ENCODE assay signal across 22 cellular contexts in the genomic region with DNA sequence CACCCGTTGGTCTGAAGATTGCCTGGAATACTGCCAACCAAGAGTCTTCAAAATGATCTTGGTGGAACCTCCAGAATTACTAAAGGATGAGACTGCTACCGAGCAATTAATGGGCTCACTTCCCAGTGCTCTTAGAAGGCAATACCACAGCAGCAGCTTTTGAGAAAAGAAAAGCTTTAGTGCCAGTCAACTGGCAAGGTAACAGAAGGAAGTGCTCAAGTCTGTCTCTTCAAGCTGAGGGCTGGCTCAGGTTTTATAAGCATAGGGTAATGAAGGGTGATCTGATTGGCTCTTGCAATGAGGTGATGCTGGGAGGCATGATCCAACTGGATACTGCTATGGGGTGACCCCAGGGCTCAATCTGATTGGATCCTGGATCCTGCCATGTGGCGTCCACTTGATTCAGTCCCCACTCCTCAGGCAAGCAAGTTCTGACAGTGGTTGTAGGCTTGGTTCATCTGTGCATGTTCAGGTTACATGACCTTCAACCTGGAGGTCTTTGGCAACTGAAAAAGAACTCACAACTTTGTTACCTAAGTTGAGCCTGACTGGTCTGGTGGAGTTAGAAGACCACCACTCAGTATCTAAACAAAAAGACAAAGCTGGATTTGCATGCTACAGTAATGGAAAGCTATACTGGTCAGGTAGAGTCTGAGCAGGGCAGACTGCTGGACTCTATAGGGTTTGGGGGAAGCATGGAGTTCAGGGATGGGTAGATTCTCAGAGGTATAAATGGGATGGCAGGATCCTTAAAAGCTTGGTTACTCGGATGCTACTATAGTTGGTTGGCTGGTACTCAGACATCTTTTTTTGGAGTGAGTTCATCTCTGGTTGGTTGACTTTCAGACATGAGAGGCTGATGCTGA. TPM values are rescaled to one million over a fixed set of nuclear protein-coding genes. Genes with fewer than 3 reads are reported as not detected.
DNase-seq lines count a peak whose midpoint lies in the region; TF ChIP-seq lines count a peak whose summit lies in the region.
"Had no signal": no experiment of that assay in that cellular context is flagged by ENCODE, and none has a peak within 500 bp of the region (broad histone marks: within the 10 kb centered on the region; RNA-seq: fewer than 3 reads in every experiment).

No MANE protein-coding gene starts in this region.

- H3K36me3 ChIP-seq in Karpas-422 (ENCODE audit: insufficient read depth, low read length) (no peaks in the 10 kb centered on the region), mesendoderm (ENCODE audit: control insufficient read depth, insufficient read depth, low read length) (no peaks in the 10 kb centered on the region)
- H3K36me3 ChIP-seq: BLaER1 treated with 17β-estradiol and CSF1 and Interleukin-3, amounts not matched to agents 10 nM and 100 nM; MG63; Peyer's patch had no signal

- H3K79me2 ChIP-seq in Karpas-422 (ENCODE audit: low read length) (no peaks in the 10 kb centered on the region), mesendoderm (ENCODE audit: control insufficient read depth, insufficient read depth, low read length) (no peaks in the 10 kb centered on the region)

- intact Hi-C loops in cardiac septum (cut with DNase I) = no loop called here

- no peak overlapping the region for H2BK120ac ChIP-seq in mesendoderm (ENCODE audit: low read depth, low read length)

- no peak overlapping the region for H3K18ac ChIP-seq in mesendoderm (ENCODE audit: low read length)

- H3K27me3 Mint-ChIP-seq in chondrocyte (ENCODE audit: low read depth) = no peaks in the 10 kb centered on the region

- H3K4me3 ChIP-seq in Karpas-422 (ENCODE audit: low read length) (no peak overlapping the region), mesendoderm (ENCODE audit: low read length) (no peak overlapping the region)
- H3K4me3 ChIP-seq: BLaER1 treated with 17β-estradiol and CSF1 and Interleukin-3, amounts not matched to agents 10 nM and 100 nM; GM23248; MG63; Peyer's patch had no signal

- no peak overlapping the region for H3K56ac ChIP-seq in mesendoderm (ENCODE audit: low read length)

- TF ChIP-seq CTCF in chondrocyte (IDR thresholded peaks at IDR 0.05) = no peak

- H2BK15ac ChIP-seq in mesendoderm (replicated peaks; ENCODE audit: low read depth) = no peak overlapping the region

- no peaks in the 10 kb centered on the region for H3K4me1 Mint-ChIP-seq in chondrocyte (ENCODE audit: low read depth)
- H3K4me1 Mint-ChIP-seq: CD4-positive, alpha-beta memory T cell had no signal

- H2BK5ac ChIP-seq in mesendoderm (ENCODE audit: low read length) = no peak overlapping the region

- no peak overlapping the region for H2AK5ac ChIP-seq in mesendoderm (ENCODE audit: low read length)

- no peaks in the 10 kb centered on the region for H3K9me2 ChIP-seq in Karpas-422 (replicated peaks; ENCODE audit: insufficient read depth, low read length)

- H3K36me3 Mint-ChIP-seq in chondrocyte (ENCODE audit: low read depth) = no peaks in the 10 kb centered on the region
- H3K36me3 Mint-ChIP-seq: CD4-positive, alpha-beta memory T cell had no signal

- no peak overlapping the region for H3K4me3 Mint-ChIP-seq in chondrocyte (ENCODE audit: unreplicated experiment)
- H3K4me3 Mint-ChIP-seq: CD4-positive, alpha-beta memory T cell had no signal

- no peak overlapping the region for H3K4ac ChIP-seq in mesendoderm (ENCODE audit: low read depth, low read length)

- no peak overlapping the region for H3K27ac Mint-ChIP-seq in chondrocyte (ENCODE audit: unreplicated experiment)
- H3K27ac Mint-ChIP-seq: CD4-positive, alpha-beta memory T cell had no signal

- H2AFZ ChIP-seq in Karpas-422 (ENCODE audit: low read length) = no peak overlapping the region; the same call in 1 of the 2 replicates
- H2AFZ ChIP-seq: GM23248 had no signal

- H3K4me2 ChIP-seq in Karpas-422 (ENCODE audit: low read depth, low read length, poor library complexity, severe bottlenecking) = no peak overlapping the region
- H3K4me2 ChIP-seq in mesendoderm (ENCODE audit: low read length) = no peak overlapping the region
- H3K4me2 ChIP-seq: BLaER1 treated with 17β-estradiol and CSF1 and Interleukin-3, amounts not matched to agents 10 nM and 100 nM had no signal

- H4K20me1 ChIP-seq in Karpas-422 (ENCODE audit: insufficient read depth, low read depth, low read length) = no peaks in the 10 kb centered on the region
- H4K20me1 ChIP-seq: BLaER1 treated with 17β-estradiol and CSF1 and Interleukin-3, amounts not matched to agents 10 nM and 100 nM had no signal

- WGBS in mesendoderm (ENCODE audit: extremely low coverage, insufficient coverage, low lambda C conversion rate) = no CpG with 5 or more reads among the region's 4 CpGs

- H4K8ac ChIP-seq in mesendoderm (ENCODE audit: low read depth, low read length) = no peak overlapping the region

- H3K4me1 ChIP-seq in Karpas-422 (ENCODE audit: low read length) = peaks cover 6% of the 10 kb centered on the region
- H3K4me1 ChIP-seq in mesendoderm (ENCODE audit: control insufficient read depth, low read depth, low read length) = no peaks in the 10 kb centered on the region
- H3K4me1 ChIP-seq: BLaER1 treated with 17β-estradiol and CSF1 and Interleukin-3, amounts not matched to agents 10 nM and 100 nM; Peyer's patch had no signal

- no peak overlapping the region for H3K23ac ChIP-seq in mesendoderm (ENCODE audit: low read length)

- no peak overlapping the region for H3K27ac ChIP-seq in Karpas-422 (ENCODE audit: low read length)
- peak overlapping the region; percentile 34 for H3K27ac ChIP-seq in angular gyrus (ENCODE audit: low read depth, low read length)
- no peak overlapping the region for H3K27ac ChIP-seq in mesendoderm (ENCODE audit: low read depth, low read length)
- H3K27ac ChIP-seq: BLaER1 treated with 17β-estradiol and CSF1 and Interleukin-3, amounts not matched to agents 10 nM and 100 nM; GM23248; Peyer's patch had no signal

- DNase-seq in DMS53 (lab: John Stamatoyannopoulos, UW) (peak; percentile 0), DMS53 treated with DMSO at 0.1 percent for 48 hours (lab: John Stamatoyannopoulos, UW; ENCODE audit: unreplicated experiment) (no peak), Karpas-422 (peak; percentile 51), mesendoderm (peak; percentile 18), chondrocyte (ENCODE audit: low spot score) (no peak), cardiac septum (ENCODE audit: low spot score) (no peak)
- no peak for DNase-seq in activated CD4-positive, CD25-positive, alpha-beta regulatory T cell treated with anti-CD3 and anti-CD28 coated beads, Interleukin-2, amount 50 U/mL, for 72 hours
- DNase-seq: 8988T; CD4-positive, alpha-beta memory T cell; EL; GF-D8; GM23248; MG63; NCI-H1092 treated with DMSO at 0.1 percent for 48 hours; NCI-H1436 treated with DMSO at 0.1 percent for 48 hours; NCI-H1930; NCI-H524 treated with DMSO at 0.1 percent for 48 hours; NCI-H82; Peyer's patch had no signal

- H3K27me3 ChIP-seq in Karpas-422 (ENCODE audit: low read length) (no peaks in the 10 kb centered on the region), mesendoderm (ENCODE audit: insufficient read depth, low read length, poor library complexity) (no peaks in the 10 kb centered on the region)
- H3K27me3 ChIP-seq: BLaER1 treated with 17β-estradiol and CSF1 and Interleukin-3, amounts not matched to agents 10 nM and 100 nM; MG63; Peyer's patch had no signal

- H3K79me1 ChIP-seq in mesendoderm (ENCODE audit: low read length) = no peaks in the 10 kb centered on the region

- H3K9ac ChIP-seq in Karpas-422 (ENCODE audit: low read length) (no peak overlapping the region), mesendoderm (ENCODE audit: low read length) (no peak overlapping the region)
- H3K9ac ChIP-seq: BLaER1 treated with 17β-estradiol and CSF1 and Interleukin-3, amounts not matched to agents 10 nM and 100 nM; GM23248 had no signal

- H4K5ac ChIP-seq in mesendoderm (ENCODE audit: low read length) = no peak overlapping the region

- no peaks in the 10 kb centered on the region for H3K9me3 Mint-ChIP-seq in chondrocyte (ENCODE audit: low read depth)

- H3K9me3 ChIP-seq in Karpas-422 (ENCODE audit: low read length) = no peaks in the 10 kb centered on the region
- H3K9me3 ChIP-seq: MG63, Peyer's patch had no signal

RNA-seq across cellular contexts. Expression of a gene that starts 14.0 kb away (rescaled TPM):
- total RNA-seq in Karpas-422 (2014; rRNA removed; shearing (Covaris generic); ENCODE audit: low replicate concordance) = 30.5 and 40.4 TPM in 2 replicates
- 29.8 TPM for polyA plus RNA-seq in mesendoderm (2013, experiment 1 of 2)
- polyA plus RNA-seq in mesendoderm (2013, experiment 2 of 2) = 28.9 TPM
- total RNA-seq in chondrocyte (33.5 to 37.8 TPM (median 33.7 TPM) in 3 replicates), cardiac septum (16.1 TPM)

RNA-seq across cellular contexts. Expression of a gene that starts 38.4 kb away (rescaled TPM):
- not detected in 2 replicates for total RNA-seq in Karpas-422 (2014; rRNA removed; shearing (Covaris generic); ENCODE audit: low replicate concordance)
- polyA plus RNA-seq in mesendoderm (2013, experiment 1 of 2) = 0.44 TPM
- 0.50 TPM for polyA plus RNA-seq in mesendoderm (2013, experiment 2 of 2)
- total RNA-seq in chondrocyte = 4.1 to 7.4 TPM (median 4.2 TPM) in 3 replicates
- total RNA-seq in cardiac septum = 4.9 TPM
- total RNA-seq: CD4-positive, alpha-beta memory T cell; OCI-LY7 had no signal
- polyA plus RNA-seq: CD4-positive, alpha-beta memory T cell had no signal

Comparison
In these comparisons a context has a peak if more than half of its experiments do, and no peak if none do; other contexts are left out.
1. DNase-seq: peak in DMS53 (single experiment), Karpas-422 (single experiment) and mesendoderm (single experiment); none in DMS53 treated with DMSO at 0.1 percent for 48 hours (single experiment), activated CD4-positive, CD25-positive, alpha-beta regulatory T cell treated with anti-CD3 and anti-CD28 coated beads, Interleukin-2, amount 50 U/mL, for 72 hours (single experiment), chondrocyte (single experiment) and cardiac septum (single experiment).